2 cellular contexts compared by ENCODE assay signal in genomic region chr1:35454175-35454574, GRCh38.
TF ChIP-seq lines count a peak whose summit lies in the region.

No MANE protein-coding gene starts in this region.

TF ChIP-seq in IMR-90, 13 proteins besides CTCF, POLR2A, EP300 and RAD21:
- TF ChIP-seq CHD1 (IDR thresholded peaks at IDR 0.05; ENCODE audit: low read depth, low read length) (no peak), CEBPB (IDR thresholded peaks at IDR 0.05; ENCODE audit: low read depth, low read length) (peak; percentile 64; the same call in 1 of the 2 replicates)

TF ChIP-seq in WTC11, 78 proteins besides CTCF, POLR2A, EP300 and RAD21:
- TF ChIP-seq MXD4 (CRISPR knock-in tag; IDR thresholded peaks at IDR 0.05; ENCODE audit: borderline replicate concordance) (no peak), ZNF219 (CRISPR knock-in tag; IDR thresholded peaks at IDR 0.05; ENCODE audit: borderline replicate concordance) (no peak), MYBL2 (CRISPR knock-in tag; IDR thresholded peaks at IDR 0.05) (no peak), AR (CRISPR knock-in tag; IDR thresholded peaks at IDR 0.05) (no peak), RORB (CRISPR knock-in tag; IDR thresholded peaks at IDR 0.05) (no peak), SMAD3 (CRISPR knock-in tag; IDR thresholded peaks at IDR 0.05; ENCODE audit: borderline replicate concordance) (no peak), ZNF121 (CRISPR knock-in tag; IDR thresholded peaks at IDR 0.05) (no peak), ZNF232 (CRISPR knock-in tag; IDR thresholded peaks at IDR 0.05) (no peak), IRF2 (CRISPR knock-in tag; IDR thresholded peaks at IDR 0.05; ENCODE audit: borderline replicate concordance, low read depth) (no peak)
- TF ChIP-seq, protein P1, sequence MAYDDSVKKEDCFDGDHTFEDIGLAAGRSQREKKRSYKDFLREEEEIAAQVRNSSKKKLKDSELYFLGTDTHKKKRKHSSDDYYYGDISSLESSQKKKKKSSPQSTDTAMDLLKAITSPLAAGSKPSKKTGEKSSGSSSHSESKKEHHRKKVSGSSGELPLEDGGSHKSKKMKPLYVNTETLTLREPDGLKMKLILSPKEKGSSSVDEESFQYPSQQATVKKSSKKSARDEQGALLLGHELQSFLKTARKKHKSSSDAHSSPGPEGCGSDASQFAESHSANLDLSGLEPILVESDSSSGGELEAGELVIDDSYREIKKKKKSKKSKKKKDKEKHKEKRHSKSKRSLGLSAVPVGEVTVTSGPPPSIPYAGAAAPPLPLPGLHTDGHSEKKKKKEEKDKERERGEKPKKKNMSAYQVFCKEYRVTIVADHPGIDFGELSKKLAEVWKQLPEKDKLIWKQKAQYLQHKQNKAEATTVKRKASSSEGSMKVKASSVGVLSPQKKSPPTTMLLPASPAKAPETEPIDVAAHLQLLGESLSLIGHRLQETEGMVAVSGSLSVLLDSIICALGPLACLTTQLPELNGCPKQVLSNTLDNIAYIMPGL (CRISPR knock-in tag; IDR thresholded peaks at IDR 0.05): no peak
- TF ChIP-seq, protein P2, sequence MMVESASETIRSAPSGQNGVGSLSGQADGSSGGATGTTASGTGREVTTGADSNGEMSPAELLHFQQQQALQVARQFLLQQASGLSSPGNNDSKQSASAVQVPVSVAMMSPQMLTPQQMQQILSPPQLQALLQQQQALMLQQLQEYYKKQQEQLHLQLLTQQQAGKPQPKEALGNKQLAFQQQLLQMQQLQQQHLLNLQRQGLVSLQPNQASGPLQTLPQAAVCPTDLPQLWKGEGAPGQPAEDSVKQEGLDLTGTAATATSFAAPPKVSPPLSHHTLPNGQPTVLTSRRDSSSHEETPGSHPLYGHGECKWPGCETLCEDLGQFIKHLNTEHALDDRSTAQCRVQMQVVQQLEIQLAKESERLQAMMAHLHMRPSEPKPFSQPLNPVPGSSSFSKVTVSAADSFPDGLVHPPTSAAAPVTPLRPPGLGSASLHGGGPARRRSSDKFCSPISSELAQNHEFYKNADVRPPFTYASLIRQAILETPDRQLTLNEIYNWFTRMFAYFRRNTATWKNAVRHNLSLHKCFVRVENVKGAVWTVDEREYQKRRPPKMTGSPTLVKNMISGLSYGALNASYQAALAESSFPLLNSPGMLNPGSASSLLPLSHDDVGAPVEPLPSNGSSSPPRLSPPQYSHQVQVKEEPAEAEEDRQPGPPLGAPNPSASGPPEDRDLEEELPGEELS (CRISPR knock-in tag; IDR thresholded peaks at IDR 0.05): no peak
- TF ChIP-seq, protein P3, sequence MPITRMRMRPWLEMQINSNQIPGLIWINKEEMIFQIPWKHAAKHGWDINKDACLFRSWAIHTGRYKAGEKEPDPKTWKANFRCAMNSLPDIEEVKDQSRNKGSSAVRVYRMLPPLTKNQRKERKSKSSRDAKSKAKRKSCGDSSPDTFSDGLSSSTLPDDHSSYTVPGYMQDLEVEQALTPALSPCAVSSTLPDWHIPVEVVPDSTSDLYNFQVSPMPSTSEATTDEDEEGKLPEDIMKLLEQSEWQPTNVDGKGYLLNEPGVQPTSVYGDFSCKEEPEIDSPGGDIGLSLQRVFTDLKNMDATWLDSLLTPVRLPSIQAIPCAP (CRISPR knock-in tag; IDR thresholded peaks at IDR 0.05): no peak
- TF ChIP-seq, protein P4, sequence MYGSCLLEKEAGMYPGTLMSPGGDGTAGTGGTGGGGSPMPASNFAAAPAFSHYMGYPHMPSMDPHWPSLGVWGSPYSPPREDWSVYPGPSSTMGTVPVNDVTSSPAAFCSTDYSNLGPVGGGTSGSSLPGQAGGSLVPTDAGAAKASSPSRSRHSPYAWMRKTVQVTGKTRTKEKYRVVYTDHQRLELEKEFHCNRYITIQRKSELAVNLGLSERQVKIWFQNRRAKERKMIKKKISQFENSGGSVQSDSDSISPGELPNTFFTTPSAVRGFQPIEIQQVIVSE (CRISPR knock-in tag; IDR thresholded peaks at IDR 0.05; ENCODE audit: borderline replicate concordance): no peak
